Comparison of ENCODE assay signal across 33 cellular contexts in genomic region chr20:58198384-58198783, GRCh38. TPM values are rescaled to one million over a fixed set of nuclear protein-coding genes. Genes with fewer than 3 reads are reported as not detected.
"Had no signal": no experiment of that assay in that cellular context is flagged by ENCODE, and none has a peak within 500 bp of the region (broad histone marks: within the 10 kb centered on the region; RNA-seq: fewer than 3 reads in every experiment).

No MANE protein-coding gene starts in this region.

- H3K4me3 ChIP-seq: hepatocyte, left lung, mucosa of descending colon, neural progenitor cell, psoas muscle, sigmoid colon, spleen, testis, tibial artery, upper lobe of left lung had no signal

- H3K27me3 ChIP-seq: hepatocyte, left lung, neural progenitor cell, sigmoid colon, spleen, testis, upper lobe of left lung had no signal

- H3K27ac ChIP-seq: epithelial cell of prostate, hepatocyte, left lung, neural progenitor cell, psoas muscle, sigmoid colon, spleen, testis, tibial artery, upper lobe of left lung had no signal

- H3K9me3 ChIP-seq: left lung, mucosa of descending colon, psoas muscle, sigmoid colon, spleen, testis, tibial artery, upper lobe of left lung had no signal

- H3K4me1 Mint-ChIP-seq: mesothelial cell of epicardium; neural progenitor cell; stimulated activated memory B cell treated with anti-CD40 and anti-IgM and Interleukin-4, amounts not matched to agents 10 μg/mL and 1 μg/mL and 100 μg/mL, for 72 hours had no signal

- H3K4me1 ChIP-seq: left lung, neural progenitor cell, psoas muscle, sigmoid colon, spleen, testis, tibial artery, upper lobe of left lung had no signal

- H3K9ac ChIP-seq: neural progenitor cell had no signal

- H3K4me3 Mint-ChIP-seq: effector memory CD8-positive, alpha-beta T cell; mesothelial cell of epicardium; naive B cell; natural killer cell treated with Interleukin-12 subunit alpha and Interleukin-12 subunit beta and Interleukin-15 and Interleukin-18, amount 100 ng/mL, for 72 hours; neural progenitor cell; stimulated activated memory B cell treated with anti-CD40 and anti-IgM and Interleukin-4, amounts not matched to agents 10 μg/mL and 1 μg/mL and 100 μg/mL, for 72 hours had no signal

- H2AFZ ChIP-seq: hepatocyte, neural progenitor cell had no signal

- H3K79me2 ChIP-seq: hepatocyte had no signal

- DNase-seq: cortex of kidney; effector memory CD8-positive, alpha-beta T cell; foreskin melanocyte; head of caudate nucleus; left lung; mesenchymal stem cell; mucosa of descending colon; naive B cell; psoas muscle; right cardiac atrium; sigmoid colon; spleen; stimulated activated CD4-positive, alpha-beta T cell treated with anti-CD3 and anti-CD28 coated beads, Interleukin-4, amount 100 ng/mL, for 4 hours; stimulated activated naive CD8-positive, alpha-beta T cell treated with anti-CD3 and anti-CD28 coated beads, Interleukin-15, Interleukin-2, amounts not matched to agents 100 U/mL and 50 U/mL, for 24 hours; substantia nigra; testis; tibial artery; upper lobe of left lung had no signal

- H3K4me2 ChIP-seq: hepatocyte, neural progenitor cell had no signal

- H3K27ac Mint-ChIP-seq: effector memory CD8-positive, alpha-beta T cell; mesothelial cell of epicardium; natural killer cell treated with Interleukin-12 subunit alpha and Interleukin-12 subunit beta and Interleukin-15 and Interleukin-18, amount 100 ng/mL, for 72 hours; stimulated activated memory B cell treated with anti-CD40 and anti-IgM and Interleukin-4, amounts not matched to agents 10 μg/mL and 1 μg/mL and 100 μg/mL, for 72 hours had no signal

- H3K36me3 ChIP-seq: left lung, neural progenitor cell, sigmoid colon, spleen, tibial artery, upper lobe of left lung had no signal

- H3K36me3 Mint-ChIP-seq: mesothelial cell of epicardium; naive B cell; natural killer cell treated with Interleukin-12 subunit alpha and Interleukin-12 subunit beta and Interleukin-15 and Interleukin-18, amount 100 ng/mL, for 72 hours; neural progenitor cell; stimulated activated memory B cell treated with anti-CD40 and anti-IgM and Interleukin-4, amounts not matched to agents 10 μg/mL and 1 μg/mL and 100 μg/mL, for 72 hours had no signal

- FAIRE-seq: kidney had no signal

RNA-seq across cellular contexts. Expression of gene ANKRD60, which starts 30.1 kb away (rescaled TPM):
- total RNA-seq: dermis microvascular lymphatic vessel endothelial cell; esophagus mucosa; fibroblast of lung; hepatocyte; kidney; left lung; lower leg skin; lung microvascular endothelial cell; mesothelial cell of epicardium; mucosa of descending colon; natural killer cell treated with Interleukin-12 subunit alpha and Interleukin-12 subunit beta and Interleukin-15 and Interleukin-18, amount 100 ng/mL, for 72 hours; osteocyte; psoas muscle; renal cortical epithelial cell; right cardiac atrium; skeletal muscle tissue; spleen; upper lobe of left lung had no signal
- polyA plus RNA-seq: fibroblast of lung, hepatocyte, psoas muscle, right cardiac atrium, sigmoid colon, spleen had no signal
